ENCODE assay signal across 9 cellular contexts in the genomic region with DNA sequence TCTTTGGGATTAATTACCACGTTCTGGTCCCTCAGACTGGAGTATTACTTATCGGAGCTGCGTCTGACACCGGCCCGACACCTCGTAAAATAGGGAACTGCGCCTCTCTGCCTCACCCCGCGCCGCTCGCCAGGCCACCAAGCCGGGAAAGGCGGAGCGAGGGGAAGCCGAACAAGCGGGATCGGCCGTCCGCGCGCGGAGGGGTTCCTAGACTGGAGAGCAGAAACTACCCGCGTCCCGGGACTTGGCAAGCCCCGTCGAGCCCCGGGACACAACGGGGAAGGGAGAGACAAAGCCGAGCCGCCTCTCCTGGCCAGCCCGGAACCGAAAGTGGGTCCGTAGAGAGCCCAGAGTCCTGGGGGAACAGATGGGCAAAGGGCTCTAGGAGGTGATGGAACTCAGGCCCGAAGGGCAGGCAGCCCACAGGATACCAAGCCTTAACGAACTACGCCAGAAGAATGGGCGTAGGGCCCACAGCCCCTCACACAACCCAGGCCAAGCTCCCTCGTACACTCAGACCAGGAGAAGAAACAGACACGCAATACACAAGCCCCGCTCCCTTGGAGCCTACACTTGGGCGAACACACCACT. TPM values are rescaled to one million over a fixed set of nuclear protein-coding genes. Genes with fewer than 3 reads are reported as not detected.
A peak's percentile ranks its signal among the peaks of the same experiment; 100 is the strongest.
DNase-seq lines count a peak whose midpoint lies in the region; ATAC-seq and TF ChIP-seq lines count a peak whose summit lies in the region.
"Had no signal": no experiment of that assay in that cellular context is flagged by ENCODE, and none has a peak within 500 bp of the region (broad histone marks: within the 10 kb centered on the region; RNA-seq: fewer than 3 reads in every experiment).

No MANE protein-coding gene starts in this region.

- intact Hi-C loops in transverse colon (cut with DNase I; ENCODE audit: low total_unique reads) = no loop called here

- TF ChIP-seq CTCF in coronary artery (IDR thresholded peaks at IDR 0.05) (no peak), transverse colon (IDR thresholded peaks at IDR 0.05) (no peak)

- no peaks in the 10 kb centered on the region for H3K36me3 Mint-ChIP-seq in activated T-cell treated with anti-CD3 and anti-CD28 coated beads, Interleukin-2, amount 50 U/mL, for 4 hours (ENCODE audit: insufficient read depth)

- TF ChIP-seq EP300 in transverse colon (IDR thresholded peaks at IDR 0.05; ENCODE audit: low read depth) = no peak

- H3K27me3 Mint-ChIP-seq in activated T-cell treated with anti-CD3 and anti-CD28 coated beads, Interleukin-2, amount 50 U/mL, for 4 hours (ENCODE audit: low read depth) = peaks cover 90% of the 10 kb centered on the region

- H3K4me3 ChIP-seq in coronary artery (peak overlapping the region; percentile 68), mucosa of rectum (ENCODE audit: low read length in 2 of 2) (peak overlapping the region; percentile 40 to 50), transverse colon (peak overlapping the region in 3 of 4 donors; percentile 6 to 49 (median 28))

- no peaks in the 10 kb centered on the region for H3K9me3 Mint-ChIP-seq in activated T-cell treated with anti-CD3 and anti-CD28 coated beads, Interleukin-2, amount 50 U/mL, for 4 hours

- H3K27ac ChIP-seq in coronary artery (no peak overlapping the region), mucosa of rectum (ENCODE audit: low read depth in 2 of 2, low read length in 2 of 2) (no peak overlapping the region), transverse colon (no peak overlapping the region)

- no peak for TF ChIP-seq POLR2A in transverse colon (IDR thresholded peaks at IDR 0.05)

- H3K9me3 ChIP-seq in mucosa of rectum (ENCODE audit: control insufficient read depth in 2 of 2, low read length in 2 of 2) (no peaks in the 10 kb centered on the region), transverse colon (no peaks in the 10 kb centered on the region)

- DNase-seq in activated T-cell treated with anti-CD3 and anti-CD28 coated beads, Interleukin-2, amount 50 U/mL, for 4 hours = no peak
- no peak for DNase-seq in activated T-cell treated with anti-CD3 and anti-CD28 coated beads, Interleukin-2, amount 50 U/mL, for 1 hour
- DNase-seq in coronary artery (ENCODE audit: low spot score) = no peak
- DNase-seq in transverse colon = no peak
- DNase-seq in stimulated activated CD4-positive, alpha-beta T cell treated with anti-CD3 and anti-CD28 coated beads, Interleukin-1b, Interleukin-23, amount 100 ng/mL, for 48 hours = no peak
- no peak for DNase-seq in stimulated activated CD4-positive, alpha-beta T cell treated with anti-CD3 and anti-CD28 coated beads, Interleukin-4, amount 100 ng/mL, for 1 hour

- no peak overlapping the region for H3K9ac ChIP-seq in mucosa of rectum (ENCODE audit: low read depth in 1 of 2, low read length in 2 of 2)

- peak; percentile 16 to 33 for ATAC-seq in activated T-cell treated with anti-CD3 and anti-CD28 coated beads, Interleukin-2, amount 50 U/mL, for 4 hours
- no peak for ATAC-seq in GM19467 (IDR thresholded peaks at IDR 0.05; ENCODE audit: unreplicated experiment)

- peaks cover 40% of the 10 kb centered on the region for H3K4me1 Mint-ChIP-seq in activated T-cell treated with anti-CD3 and anti-CD28 coated beads, Interleukin-2, amount 50 U/mL, for 4 hours (ENCODE audit: low read depth)

- H3K27me3 ChIP-seq in mucosa of rectum (ENCODE audit: control insufficient read depth in 2 of 2, insufficient read depth in 2 of 2, low read length in 2 of 2) (peaks cover 82 to 92% of the 10 kb centered on the region in 2 donors), transverse colon (peaks cover 100% of the 10 kb centered on the region)

- H3K4me3 Mint-ChIP-seq in activated T-cell treated with anti-CD3 and anti-CD28 coated beads, Interleukin-2, amount 50 U/mL, for 4 hours = peak overlapping the region; percentile 54

- in situ Hi-C loops in transverse colon (cut with MboI; ENCODE audit: low pct_ligation_motif_present in 1 of 4, low pct_unique_long_range_greater_than_20kb in 1 of 4, low sequenced_read_pairs in 3 of 4) = loop anchor here in 3 of 4 donors (25.0 kb wide), 3 partner anchors 240 to 540 kb away; no protein-coding TSS in a partner anchor

- H3K4me1 ChIP-seq in mucosa of rectum (ENCODE audit: control insufficient read depth in 2 of 2, insufficient read depth in 2 of 2, low read length in 2 of 2) = peaks cover 16 to 19% of the 10 kb centered on the region in 2 donors
- H3K4me1 ChIP-seq in transverse colon = peaks cover 23 to 49% (median 27%) of the 10 kb centered on the region in 4 donors

- no peaks in the 10 kb centered on the region for H3K36me3 ChIP-seq in mucosa of rectum (ENCODE audit: control insufficient read depth in 2 of 2, insufficient read depth in 2 of 2, low read length in 2 of 2)
- H3K36me3 ChIP-seq in transverse colon = no peaks in the 10 kb centered on the region

- WGBS in transverse colon (ENCODE audit: low coverage in 1 of 2), 2 donors = 3% methylated on average over 40 of the region's 42 CpGs; no CpG with 5 or more reads in 1 of the 2 donors

RNA-seq across cellular contexts. Expression of gene LBX1, which starts 6.5 kb away (rescaled TPM):
- total RNA-seq in activated T-cell treated with anti-CD3 and anti-CD28 coated beads, Interleukin-2, amount 50 U/mL, for 4 hours = not detected
- not detected for total RNA-seq in transverse colon
- total RNA-seq: frontal cortex had no signal
